ENCODE assay signal across 8 cellular contexts in the genomic region with DNA sequence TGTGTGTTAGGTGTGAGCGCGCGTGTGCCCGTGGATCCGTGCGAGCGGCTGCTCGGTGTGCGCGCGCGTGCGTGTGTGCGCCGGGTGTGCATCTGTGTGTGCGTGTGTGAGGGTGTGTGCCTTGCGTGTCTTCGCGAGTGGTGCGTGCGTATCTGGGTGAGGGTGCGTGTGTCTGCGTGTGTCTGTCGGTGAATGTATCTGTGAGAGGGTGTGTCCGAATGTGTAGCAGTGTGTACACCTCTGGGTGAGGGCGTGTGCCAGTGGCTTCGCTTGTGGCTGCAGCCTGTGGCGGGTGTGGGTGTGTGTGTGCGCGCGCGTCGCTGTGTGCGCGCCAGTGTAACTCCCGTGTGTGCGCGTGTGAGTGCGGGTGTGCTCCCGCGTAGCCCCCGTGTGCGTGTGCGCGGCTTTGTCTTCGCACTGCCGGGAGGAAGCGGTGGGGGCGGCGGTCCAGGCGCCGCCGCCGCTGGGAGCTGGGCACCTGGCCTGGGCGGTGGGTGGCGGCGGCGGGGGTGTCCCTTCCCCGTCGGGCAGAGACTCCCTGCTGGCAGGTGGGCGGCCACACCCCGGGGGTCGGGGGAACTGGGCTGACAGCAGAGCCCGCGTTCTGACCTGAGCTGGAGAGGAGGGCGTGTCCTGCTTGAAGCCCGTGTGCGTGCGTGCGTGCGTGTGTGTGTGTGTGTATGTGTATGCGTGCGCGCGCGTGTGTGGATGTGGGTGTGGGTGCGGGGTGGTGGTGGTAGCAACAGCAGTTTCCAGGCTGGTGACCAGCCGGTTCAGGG.
DNase-seq lines count a peak whose midpoint lies in the region; ATAC-seq and TF ChIP-seq lines count a peak whose summit lies in the region.

No MANE protein-coding gene starts in this region.

- H3K4me3 Mint-ChIP-seq in activated T-helper 2 cell treated with anti-CD3 and anti-CD28 coated beads, Interferon-gamma antibody, Interleukin-2, Interleukin-4, amounts not matched to agents 10 μg/mL and 5 μg/mL and 100 μg/mL, durations not matched to agents 14 hours and 24 hours and 36 hours (ENCODE audit: low read depth) = peak overlapping the region; percentile 75

- H3K36me3 ChIP-seq in neuron (ENCODE audit: insufficient read depth, low read length) (no peaks in the 10 kb centered on the region), vagina (no peaks in the 10 kb centered on the region)

- no peak for ATAC-seq in GM18870 (IDR thresholded peaks at IDR 0.05; ENCODE audit: unreplicated experiment)

- H3K4me1 ChIP-seq in neuron (ENCODE audit: insufficient read depth, low read length) = peaks cover 29% of the 10 kb centered on the region
- peaks cover 39% of the 10 kb centered on the region for H3K4me1 ChIP-seq in vagina

- no peaks in the 10 kb centered on the region for H3K36me3 Mint-ChIP-seq in activated T-helper 2 cell treated with anti-CD3 and anti-CD28 coated beads, Interferon-gamma antibody, Interleukin-2, Interleukin-4, amounts not matched to agents 10 μg/mL and 5 μg/mL and 100 μg/mL, durations not matched to agents 14 hours and 24 hours and 36 hours (ENCODE audit: low read depth)

- H3K27me3 Mint-ChIP-seq in activated T-helper 2 cell treated with anti-CD3 and anti-CD28 coated beads, Interferon-gamma antibody, Interleukin-2, Interleukin-4, amounts not matched to agents 10 μg/mL and 5 μg/mL and 100 μg/mL, durations not matched to agents 14 hours and 24 hours and 36 hours (ENCODE audit: low read depth) = peaks cover 43% of the 10 kb centered on the region

- intact Hi-C loops in activated T-helper 2 cell treated with anti-CD3 and anti-CD28 coated beads, Interferon-gamma antibody, Interleukin-2, Interleukin-4, amounts not matched to agents 10 μg/mL and 5 μg/mL and 100 μg/mL, durations not matched to agents 14 hours and 24 hours and 36 hours (cut with micrococcal nuclease) = no loop called here
- intact Hi-C loops in vagina (cut with DNase I) = no loop called here

- peak overlapping the region; percentile 47 for H3K27ac ChIP-seq in vagina

- TF ChIP-seq CTCF in fibroblast of mammary gland (conservative IDR thresholded peaks at IDR 0.05; ENCODE audit: control insufficient read depth, insufficient read depth, low read depth, low read length) (no peak), vagina (IDR thresholded peaks at IDR 0.05) (no peak)

- DNase-seq in Daoy (ENCODE audit: low read depth) (peak; percentile 36), NCI-H2196 (lab: John Stamatoyannopoulos, UW; ENCODE audit: unreplicated experiment) (peak; percentile 47), fibroblast of mammary gland (ENCODE audit: low read depth) (no peak), vagina (ENCODE audit: extremely low spot score in 2 of 2) (no peak), iPS-NIHi11 (ENCODE audit: low spot score) (no peak)
- DNase-seq in activated T-helper 2 cell treated with anti-CD3 and anti-CD28 coated beads, Interferon-gamma antibody, Interleukin-2, Interleukin-4, amounts not matched to agents 10 μg/mL and 5 μg/mL and 100 μg/mL, durations not matched to agents 14 hours and 24 hours and 36 hours (ENCODE audit: low spot score) = peak; percentile 10

- H3K4me1 Mint-ChIP-seq in activated T-helper 2 cell treated with anti-CD3 and anti-CD28 coated beads, Interferon-gamma antibody, Interleukin-2, Interleukin-4, amounts not matched to agents 10 μg/mL and 5 μg/mL and 100 μg/mL, durations not matched to agents 14 hours and 24 hours and 36 hours (ENCODE audit: low read depth) = peaks cover 15% of the 10 kb centered on the region

- no peaks in the 10 kb centered on the region for H3K9me3 Mint-ChIP-seq in activated T-helper 2 cell treated with anti-CD3 and anti-CD28 coated beads, Interferon-gamma antibody, Interleukin-2, Interleukin-4, amounts not matched to agents 10 μg/mL and 5 μg/mL and 100 μg/mL, durations not matched to agents 14 hours and 24 hours and 36 hours

- H3K27me3 ChIP-seq in neuron (ENCODE audit: insufficient read depth, low read length) = no peaks in the 10 kb centered on the region
- H3K27me3 ChIP-seq in vagina = no peaks in the 10 kb centered on the region

- TF ChIP-seq POLR2A in vagina (IDR thresholded peaks at IDR 0.05) = no peak

- H3K9me3 ChIP-seq in neuron (ENCODE audit: low read length) (no peaks in the 10 kb centered on the region), vagina (no peaks in the 10 kb centered on the region)

- no peak overlapping the region for H3K27ac Mint-ChIP-seq in activated T-helper 2 cell treated with anti-CD3 and anti-CD28 coated beads, Interferon-gamma antibody, Interleukin-2, Interleukin-4, amounts not matched to agents 10 μg/mL and 5 μg/mL and 100 μg/mL, durations not matched to agents 14 hours and 24 hours and 36 hours

- H3K4me3 ChIP-seq in fibroblast of mammary gland (ENCODE audit: control insufficient read depth, low read depth, low read length) = peak overlapping the region; percentile 51
- peak overlapping the region; percentile 59 for H3K4me3 ChIP-seq in neuron (ENCODE audit: low read length)
- peak overlapping the region; percentile 60 to 62 for H3K4me3 ChIP-seq in vagina

- H2AFZ ChIP-seq in neuron (ENCODE audit: low read depth, low read length) = peak overlapping the region; percentile 11

Comparison
In these comparisons a context has a peak if more than half of its experiments do, and no peak if none do; other contexts are left out.
1. DNase-seq: peak in Daoy (single experiment), NCI-H2196 (single experiment) and activated T-helper 2 cell treated with anti-CD3 and anti-CD28 coated beads, Interferon-gamma antibody, Interleukin-2, Interleukin-4, amounts not matched to agents 10 μg/mL and 5 μg/mL and 100 μg/mL, durations not matched to agents 14 hours and 24 hours and 36 hours (single experiment); none in fibroblast of mammary gland (single experiment), vagina (0 of 2) and iPS-NIHi11 (single experiment).
2. Peak in every context shown above with its lines, with median percentiles within 50 percentile points of each other: H3K4me3 ChIP-seq.